8 cellular contexts compared by ENCODE assay signal in genomic region chr4:16289872-16290554, GRCh38.
DNase-seq lines count a peak whose midpoint lies in the region; ATAC-seq and TF ChIP-seq lines count a peak whose summit lies in the region.

No MANE protein-coding gene starts in this region.

- no peaks in the 10 kb centered on the region for H3K27me3 ChIP-seq in foreskin keratinocyte

- peak; percentile 81 for TF ChIP-seq CTCF in foreskin keratinocyte (conservative IDR thresholded peaks at IDR 0.05)

- H3K27ac ChIP-seq in foreskin keratinocyte = no peak overlapping the region

- ATAC-seq in foreskin keratinocyte = no peak

- DNase-seq in NCI-H2081 (lab: John Stamatoyannopoulos, UW) (peak; percentile 27 to 47), NCI-H2081 treated with DMSO at 0.1 percent for 48 hours (lab: John Stamatoyannopoulos, UW) (no peak), HT-29 (ENCODE audit: low spot score) (peak; percentile 66), SKM-1 treated with dmso at 0.1 percent for 144 hours (lab: John Stamatoyannopoulos, UW; ENCODE audit: unreplicated experiment) (peak; percentile 7), foreskin keratinocyte (peak in 1 of 2 donors; percentile 24), renal cortical epithelial cell (ENCODE audit: low read depth) (peak; percentile 48)
- no peak for DNase-seq in NK-92 treated with Interleukin-12 subunit alpha and Interleukin-12 subunit beta, amount 100 ng/mL, for 24 hours (lab: John Stamatoyannopoulos, UW)
- DNase-seq in activated CD4-positive, alpha-beta T cell treated with anti-CD3 and anti-CD28 coated beads for 1 hour = no peak

- H3K4me1 ChIP-seq in foreskin keratinocyte = no peaks in the 10 kb centered on the region

Comparison
In these comparisons a context has a peak if more than half of its experiments do, and no peak if none do; other contexts are left out.
1. DNase-seq: peak in NCI-H2081 (2 of 2), HT-29 (single experiment), SKM-1 treated with dmso at 0.1 percent for 144 hours (single experiment) and renal cortical epithelial cell (single experiment); none in NCI-H2081 treated with DMSO at 0.1 percent for 48 hours (single experiment), NK-92 treated with Interleukin-12 subunit alpha and Interleukin-12 subunit beta, amount 100 ng/mL, for 24 hours (single experiment) and activated CD4-positive, alpha-beta T cell treated with anti-CD3 and anti-CD28 coated beads for 1 hour (single experiment).